Comparison of ENCODE assay signal across 1 cellular context in the genomic region with DNA sequence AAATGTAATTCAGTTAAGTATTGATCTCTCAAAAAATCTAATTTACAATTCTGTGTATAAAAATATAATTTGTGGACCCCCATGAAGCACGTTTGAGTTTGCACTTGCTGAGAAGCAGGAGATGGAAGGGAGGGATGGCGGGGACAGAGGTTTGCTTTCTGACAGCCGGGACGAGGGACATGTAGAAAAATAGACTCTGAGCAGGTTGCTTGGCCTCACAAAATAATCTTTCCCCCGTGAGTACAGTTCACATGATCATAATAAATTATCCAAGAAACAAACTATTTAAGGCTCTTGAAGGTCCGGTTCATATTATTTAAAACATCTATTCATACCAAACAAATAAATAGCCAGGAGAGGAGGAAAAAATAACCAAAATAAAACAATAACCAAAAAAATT.
TF ChIP-seq lines count a peak whose summit lies in the region.

No MANE protein-coding gene starts in this region.

TF ChIP-seq in WTC11, 78 proteins besides CTCF, POLR2A, EP300 and RAD21 (continued from another document):
- no peak for TF ChIP-seq ESRRA (CRISPR knock-in tag; IDR thresholded peaks at IDR 0.05; ENCODE audit: borderline replicate concordance)
- TF ChIP-seq NFATC4 (CRISPR knock-in tag; IDR thresholded peaks at IDR 0.05) = no peak
- TF ChIP-seq EMX1 (CRISPR knock-in tag; IDR thresholded peaks at IDR 0.05) = no peak
- no peak for TF ChIP-seq FOXJ3 (CRISPR knock-in tag; IDR thresholded peaks at IDR 0.05; ENCODE audit: borderline replicate concordance)
- no peak for TF ChIP-seq ELF4 (CRISPR knock-in tag; IDR thresholded peaks at IDR 0.05; ENCODE audit: low read depth)
- TF ChIP-seq ATF1 (CRISPR knock-in tag; IDR thresholded peaks at IDR 0.05) = no peak
